Comparison of ENCODE assay signal across 1 cellular context in the genomic region with DNA sequence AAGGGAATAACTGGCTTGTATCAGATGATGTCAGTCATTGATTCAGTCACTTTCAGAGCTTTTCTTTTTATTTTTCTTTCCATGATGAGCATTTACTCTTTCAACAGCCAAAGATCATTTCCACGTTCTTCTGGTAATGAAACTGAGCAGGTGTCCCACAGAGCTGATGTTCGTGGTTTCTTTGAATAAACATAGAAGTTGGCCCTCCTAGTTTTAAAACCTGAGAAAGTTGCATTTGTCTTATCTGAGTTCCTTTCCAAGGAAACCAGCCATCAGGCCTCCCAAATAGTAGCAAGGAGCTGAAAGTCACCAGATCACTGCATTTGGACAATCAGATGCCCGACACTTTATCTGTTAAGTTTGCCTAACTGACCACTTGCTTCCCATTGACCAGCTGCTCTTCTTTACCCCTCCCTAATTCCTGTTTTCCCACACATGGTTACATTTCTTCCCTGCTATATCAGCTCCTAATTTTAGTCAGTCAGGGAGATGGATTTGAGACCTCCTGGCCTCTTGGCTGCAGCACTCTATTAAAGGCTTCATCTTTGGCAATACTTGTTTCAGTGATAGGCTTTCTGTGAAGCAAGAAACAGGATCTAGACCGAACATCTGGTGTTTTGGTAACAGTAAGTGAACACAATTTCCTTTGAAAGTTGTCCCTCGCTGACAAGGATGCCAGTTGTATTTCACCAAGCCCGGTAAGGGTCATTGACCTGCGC.
TF ChIP-seq lines count a peak whose summit lies in the region.

No MANE protein-coding gene starts in this region.

TF ChIP-seq in HepG2, 621 proteins besides CTCF, POLR2A, EP300 and RAD21 (continued from another document):
- TF ChIP-seq, protein P1, sequence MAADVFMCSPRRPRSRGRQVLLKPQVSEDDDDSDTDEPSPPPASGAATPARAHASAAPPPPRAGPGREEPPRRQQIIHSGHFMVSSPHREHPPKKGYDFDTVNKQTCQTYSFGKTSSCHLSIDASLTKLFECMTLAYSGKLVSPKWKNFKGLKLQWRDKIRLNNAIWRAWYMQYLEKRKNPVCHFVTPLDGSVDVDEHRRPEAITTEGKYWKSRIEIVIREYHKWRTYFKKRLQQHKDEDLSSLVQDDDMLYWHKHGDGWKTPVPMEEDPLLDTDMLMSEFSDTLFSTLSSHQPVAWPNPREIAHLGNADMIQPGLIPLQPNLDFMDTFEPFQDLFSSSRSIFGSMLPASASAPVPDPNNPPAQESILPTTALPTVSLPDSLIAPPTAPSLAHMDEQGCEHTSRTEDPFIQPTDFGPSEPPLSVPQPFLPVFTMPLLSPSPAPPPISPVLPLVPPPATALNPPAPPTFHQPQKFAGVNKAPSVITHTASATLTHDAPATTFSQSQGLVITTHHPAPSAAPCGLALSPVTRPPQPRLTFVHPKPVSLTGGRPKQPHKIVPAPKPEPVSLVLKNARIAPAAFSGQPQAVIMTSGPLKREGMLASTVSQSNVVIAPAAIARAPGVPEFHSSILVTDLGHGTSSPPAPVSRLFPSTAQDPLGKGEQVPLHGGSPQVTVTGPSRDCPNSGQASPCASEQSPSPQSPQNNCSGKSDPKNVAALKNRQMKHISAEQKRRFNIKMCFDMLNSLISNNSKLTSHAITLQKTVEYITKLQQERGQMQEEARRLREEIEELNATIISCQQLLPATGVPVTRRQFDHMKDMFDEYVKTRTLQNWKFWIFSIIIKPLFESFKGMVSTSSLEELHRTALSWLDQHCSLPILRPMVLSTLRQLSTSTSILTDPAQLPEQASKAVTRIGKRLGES (CRISPR knock-in tag; IDR thresholded peaks at IDR 0.05; ENCODE audit: borderline replicate concordance): no peak
- TF ChIP-seq NFYB (CRISPR knock-in tag; IDR thresholded peaks at IDR 0.05): no peak
- no peak for TF ChIP-seq ZNF616 (CRISPR knock-in tag; IDR thresholded peaks at IDR 0.05; ENCODE audit: low read depth)
- TF ChIP-seq, protein P2, sequence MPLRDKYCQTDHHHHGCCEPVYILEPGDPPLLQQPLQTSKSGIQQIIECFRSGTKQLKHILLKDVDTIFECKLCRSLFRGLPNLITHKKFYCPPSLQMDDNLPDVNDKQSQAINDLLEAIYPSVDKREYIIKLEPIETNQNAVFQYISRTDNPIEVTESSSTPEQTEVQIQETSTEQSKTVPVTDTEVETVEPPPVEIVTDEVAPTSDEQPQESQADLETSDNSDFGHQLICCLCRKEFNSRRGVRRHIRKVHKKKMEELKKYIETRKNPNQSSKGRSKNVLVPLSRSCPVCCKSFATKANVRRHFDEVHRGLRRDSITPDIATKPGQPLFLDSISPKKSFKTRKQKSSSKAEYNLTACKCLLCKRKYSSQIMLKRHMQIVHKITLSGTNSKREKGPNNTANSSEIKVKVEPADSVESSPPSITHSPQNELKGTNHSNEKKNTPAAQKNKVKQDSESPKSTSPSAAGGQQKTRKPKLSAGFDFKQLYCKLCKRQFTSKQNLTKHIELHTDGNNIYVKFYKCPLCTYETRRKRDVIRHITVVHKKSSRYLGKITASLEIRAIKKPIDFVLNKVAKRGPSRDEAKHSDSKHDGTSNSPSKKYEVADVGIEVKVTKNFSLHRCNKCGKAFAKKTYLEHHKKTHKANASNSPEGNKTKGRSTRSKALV (CRISPR knock-in tag; IDR thresholded peaks at IDR 0.05): no peak
- no peak for TF ChIP-seq ZNF562 (CRISPR knock-in tag; IDR thresholded peaks at IDR 0.05; ENCODE audit: borderline replicate concordance)
- TF ChIP-seq SP4 (CRISPR knock-in tag; IDR thresholded peaks at IDR 0.05): no peak
- no peak for TF ChIP-seq ATF7 (IDR thresholded peaks at IDR 0.05)
- no peak for TF ChIP-seq ATF7 (CRISPR knock-in tag; IDR thresholded peaks at IDR 0.05)
- no peak for TF ChIP-seq NCOA5 (CRISPR knock-in tag; IDR thresholded peaks at IDR 0.05)
- no peak for TF ChIP-seq TBL1XR1 (IDR thresholded peaks at IDR 0.05; ENCODE audit: borderline replicate concordance, low read length, partially characterized antibody)
TF ChIP-seq in HepG2: peak in this region for 0.
